ENCODE assay signal across 12 cellular contexts in genomic region chr4:43763029-43763610, GRCh38.
DNase-seq lines count a peak whose midpoint lies in the region; ATAC-seq and TF ChIP-seq lines count a peak whose summit lies in the region.
"Had no signal": no experiment of that assay in that cellular context is flagged by ENCODE, and none has a peak within 500 bp of the region (broad histone marks: within the 10 kb centered on the region; RNA-seq: fewer than 3 reads in every experiment).

No MANE protein-coding gene starts in this region.

- POLR2A ChIA-PET in PC-3 (lab: Charles Lee; ENCODE audit: unreplicated experiment) = no interaction called here

- H3K27ac Mint-ChIP-seq in CD14-positive monocyte = peak overlapping the region in 1 of 7 donors; percentile 45
- H3K27ac Mint-ChIP-seq: stimulated activated naive CD8-positive, alpha-beta T cell treated with anti-CD3 and anti-CD28 coated beads, Interleukin-15, Interleukin-2, amounts not matched to agents 100 ng/mL and 50 ng/mL, for 24 hours had no signal

- 0 out of 2 replicates have a peak, but pooled peaks cover 5% of the 10 kb centered on the region for H3K4me1 ChIP-seq in PC-3 (ENCODE audit: insufficient read depth, low read length)
- H3K4me1 ChIP-seq in foreskin keratinocyte = no peaks in the 10 kb centered on the region

- H3K36me3 ChIP-seq in PC-3 (ENCODE audit: low read depth, low read length) = no peaks in the 10 kb centered on the region

- H4K20me1 ChIP-seq in PC-3 (ENCODE audit: low read length) = no peaks in the 10 kb centered on the region

- no peak overlapping the region; the same call in 1 of the 2 replicates for H2AFZ ChIP-seq in PC-3 (ENCODE audit: low read length)

- H3K79me2 ChIP-seq in PC-3 (ENCODE audit: low read length) = no peaks in the 10 kb centered on the region

- intact Hi-C loops in PC-3 (cut with micrococcal nuclease) (no loop called here), CD14-positive monocyte (cut with micrococcal nuclease) (no loop called here)

- H3K9me3 Mint-ChIP-seq in CD14-positive monocyte = peaks cover 0 to 6% (median 0%) of the 10 kb centered on the region in 7 donors
- H3K9me3 Mint-ChIP-seq: stimulated activated naive CD8-positive, alpha-beta T cell treated with anti-CD3 and anti-CD28 coated beads, Interleukin-15, Interleukin-2, amounts not matched to agents 100 ng/mL and 50 ng/mL, for 24 hours had no signal

- no peaks in the 10 kb centered on the region for H3K27me3 Mint-ChIP-seq in CD14-positive monocyte (ENCODE audit: low read depth in 3 of 3)
- H3K27me3 Mint-ChIP-seq: stimulated activated naive CD8-positive, alpha-beta T cell treated with anti-CD3 and anti-CD28 coated beads, Interleukin-15, Interleukin-2, amounts not matched to agents 100 ng/mL and 50 ng/mL, for 24 hours had no signal

- TF ChIP-seq CTCF in PC-3 (conservative IDR thresholded peaks at IDR 0.05; ENCODE audit: low read depth, low read length) (no peak), CD14-positive monocyte (IDR thresholded peaks at IDR 0.05) (no peak), foreskin keratinocyte (conservative IDR thresholded peaks at IDR 0.05) (no peak)

- H3K27me3 ChIP-seq in PC-3 (ENCODE audit: low read length) (no peaks in the 10 kb centered on the region), foreskin keratinocyte (no peaks in the 10 kb centered on the region)

- CTCF ChIA-PET in PC-3 (lab: Charles Lee) = interaction anchor here (0.7 kb wide), 1 partner anchor 625 kb away, joined by 4 read pairs; no protein-coding TSS in a partner anchor

- no peaks in the 10 kb centered on the region for H3K9me3 ChIP-seq in PC-3 (ENCODE audit: low read length)

- no TSS peak for BruUV-seq in PC-3 (replicated peaks; lab: Mats Ljungman, UMichigan)

- in situ Hi-C loops in ACHN (cut with HindIII; ENCODE audit: low pct_ligation_motif_present, low pct_unique_long_range_greater_than_20kb, low sequenced_read_pairs) = no loop called here

- no peak overlapping the region for H3K9ac ChIP-seq in PC-3 (ENCODE audit: low read length)

- no peaks in the 10 kb centered on the region for H3K4me1 Mint-ChIP-seq in CD14-positive monocyte

- H3K4me3 ChIP-seq in PC-3 (ENCODE audit: low read length) = no peak overlapping the region

- no peak overlapping the region for H3K4me3 Mint-ChIP-seq in CD14-positive monocyte
- H3K4me3 Mint-ChIP-seq: stimulated activated naive CD8-positive, alpha-beta T cell treated with anti-CD3 and anti-CD28 coated beads, Interleukin-15, Interleukin-2, amounts not matched to agents 100 ng/mL and 50 ng/mL, for 24 hours had no signal

- DNase-seq in ACHN = peak; percentile 47
- no peak for DNase-seq in PC-3
- no peak for DNase-seq in NCI-H146 (lab: John Stamatoyannopoulos, UW)
- no peak for DNase-seq in T-helper 9 cell
- DNase-seq in CD14-positive monocyte (ENCODE audit: low spot score) = no peak
- DNase-seq in foreskin keratinocyte = no peak
- DNase-seq: KG1, left colon, Right ventricle myocardium superior had no signal

- H3K27ac ChIP-seq in PC-3 (ENCODE audit: low read length) (no peak overlapping the region), foreskin keratinocyte (no peak overlapping the region)

- no peak overlapping the region for H3K4me2 ChIP-seq in PC-3 (ENCODE audit: low read length)

- H3K36me3 Mint-ChIP-seq in CD14-positive monocyte = no peaks in the 10 kb centered on the region

- no peaks in the 10 kb centered on the region for H3F3A ChIP-seq in PC-3 (ENCODE audit: low read length, unreplicated experiment)

- no peaks in the 10 kb centered on the region for H3K9me2 ChIP-seq in PC-3 (replicated peaks; ENCODE audit: low read length)

- ATAC-seq in GM19328 (IDR thresholded peaks at IDR 0.05; ENCODE audit: unreplicated experiment) (peak; percentile 46), HG02973 (IDR thresholded peaks at IDR 0.05; ENCODE audit: unreplicated experiment) (peak; percentile 50), PC-3 (peak; percentile 27; the same call in 1 of the 2 replicates), foreskin keratinocyte (no peak)
- ATAC-seq: left colon had no signal
